In genomic region chr14:75041613-75042012, GRCh38 we compare ENCODE assay signal across 14 cellular contexts. TPM values are rescaled to one million over a fixed set of nuclear protein-coding genes. Genes with fewer than 3 reads are reported as not detected.
DNase-seq lines count a peak whose midpoint lies in the region; ATAC-seq and TF ChIP-seq lines count a peak whose summit lies in the region.
"Had no signal": no experiment of that assay in that cellular context is flagged by ENCODE, and none has a peak within 500 bp of the region (broad histone marks: within the 10 kb centered on the region; RNA-seq: fewer than 3 reads in every experiment).

No MANE protein-coding gene starts in this region.

- no peaks in the 10 kb centered on the region for H4K20me1 ChIP-seq in IMR-90 (ENCODE audit: insufficient read depth, low read length)

- H3K18ac ChIP-seq in IMR-90 (ENCODE audit: low read depth, low read length) = no peak overlapping the region

- no peak overlapping the region for H3K9ac ChIP-seq in IMR-90 (ENCODE audit: low read depth, low read length)
- no peak overlapping the region for H3K9ac ChIP-seq in mucosa of rectum (ENCODE audit: low read depth in 1 of 2, low read length in 2 of 2)

- TF ChIP-seq POLR2A in IMR-90 (IDR thresholded peaks at IDR 0.05; ENCODE audit: low read depth, low read length) (no peak), body of pancreas (IDR thresholded peaks at IDR 0.05) (no peak)

- H2AK9ac ChIP-seq in IMR-90 (replicated peaks; ENCODE audit: low read depth, low read length, poor library complexity) = no peak overlapping the region

- H2BK5ac ChIP-seq in IMR-90 (ENCODE audit: low read depth, low read length, poor library complexity, severe bottlenecking) = peak overlapping the region; percentile 43

- peak overlapping the region; percentile 76; the same call in 1 of the 2 replicates for H3K23ac ChIP-seq in IMR-90 (ENCODE audit: low read depth, low read length)

- no peak overlapping the region for H4K91ac ChIP-seq in IMR-90 (ENCODE audit: insufficient read depth, low read depth, low read length)

- peaks cover 16% of the 10 kb centered on the region for H3K9me1 ChIP-seq in IMR-90 (ENCODE audit: insufficient read depth, low read length)

- H3K14ac ChIP-seq in IMR-90 (replicated peaks; ENCODE audit: low read depth, low read length) = peak overlapping the region; percentile 82

- H2BK20ac ChIP-seq in IMR-90 (ENCODE audit: low read depth, low read length) = no peak overlapping the region

- H3K36me3 ChIP-seq in IMR-90 (ENCODE audit: control insufficient read depth, insufficient read depth, low read length) (peaks cover 3% of the 10 kb centered on the region; the same call in 1 of the 2 replicates), body of pancreas (replicated peaks in 1 of 2; ENCODE audit: insufficient read depth in 1 of 2, low read depth in 2 of 2) (peaks cover 0 to 2% of the 10 kb centered on the region in 2 donors), mucosa of rectum (ENCODE audit: control insufficient read depth in 2 of 2, insufficient read depth in 2 of 2, low read length in 2 of 2) (peaks cover 3 to 11% of the 10 kb centered on the region in 2 donors)
- H3K36me3 ChIP-seq: neutrophil had no signal

- peaks cover 13% of the 10 kb centered on the region for H3K4me1 ChIP-seq in IMR-90 (ENCODE audit: control insufficient read depth, insufficient read depth, low read length)
- H3K4me1 ChIP-seq in body of pancreas = peaks cover 32% of the 10 kb centered on the region
- H3K4me1 ChIP-seq in mucosa of rectum (ENCODE audit: control insufficient read depth in 2 of 2, insufficient read depth in 2 of 2, low read length in 2 of 2) = peaks cover 14 to 24% of the 10 kb centered on the region in 2 donors

- no peak for TF ChIP-seq RAD21 in IMR-90 (IDR thresholded peaks at IDR 0.05; ENCODE audit: low read length)

- WGBS in IMR-90 (ENCODE audit: extremely low coverage in 2 of 2, insufficient read length in 1 of 2), 2 experiments = no CpG with 5 or more reads among the region's 4 CpGs
- WGBS in body of pancreas, 2 donors = 19 to 22% methylated on average over 4 of the region's 4 CpGs

- H3K4ac ChIP-seq in IMR-90 (ENCODE audit: low read depth, low read length) = peak overlapping the region; percentile 53; the same call in 1 of the 2 replicates

- 0 out of 2 replicates have a peak overlapping the region, but pooled peaks have one; percentile 12 for H4K5ac ChIP-seq in IMR-90 (ENCODE audit: low read depth, low read length)

- no peak overlapping the region for H2AFZ ChIP-seq in IMR-90 (replicated peaks; ENCODE audit: low read length, poor library complexity)

- H3K27ac ChIP-seq in IMR-90 (ENCODE audit: insufficient read depth, low read length) (peak overlapping the region; percentile 48; the same call in 1 of the 2 replicates), body of pancreas (peak overlapping the region in 3 of 4 donors; percentile 59 to 74 (median 66)), mucosa of rectum (ENCODE audit: low read depth in 2 of 2, low read length in 2 of 2) (peak overlapping the region; percentile 52 to 69)
- H3K27ac ChIP-seq: neutrophil had no signal

- BruUV-seq in IMR-90 (replicated peaks; lab: Mats Ljungman, UMichigan) = no TSS peak

- intact Hi-C loops in IMR-90 (cut with micrococcal nuclease) (no loop called here), body of pancreas (cut with DNase I) (no loop called here)

- H3K27me3 ChIP-seq in IMR-90 (ENCODE audit: control insufficient read depth, insufficient read depth, low read length) (no peaks in the 10 kb centered on the region), body of pancreas (no peaks in the 10 kb centered on the region), mucosa of rectum (ENCODE audit: control insufficient read depth in 2 of 2, insufficient read depth in 2 of 2, low read length in 2 of 2) (no peaks in the 10 kb centered on the region)
- H3K27me3 ChIP-seq: heart left ventricle had no signal

- ATAC-seq in IMR-90 (ENCODE audit: low read depth) (peak; percentile 60), body of pancreas (peak; percentile 84)
- ATAC-seq: heart left ventricle, left ventricle myocardium superior had no signal

- H3K56ac ChIP-seq in IMR-90 (ENCODE audit: extremely low read depth, insufficient read depth, low read length) = no peak overlapping the region

- TF ChIP-seq CTCF in IMR-90 (conservative IDR thresholded peaks at IDR 0.05; ENCODE audit: low read depth, low read length) (no peak), body of pancreas (IDR thresholded peaks at IDR 0.05) (no peak), GM13976 (IDR thresholded peaks at IDR 0.05; ENCODE audit: borderline replicate concordance, control extremely low read depth, extremely low read depth, insufficient read depth, missing control alignments) (no peak), foreskin fibroblast (IDR thresholded peaks at IDR 0.05; ENCODE audit: low read depth, low read length) (no peak)

- H3K4me2 ChIP-seq in IMR-90 (ENCODE audit: low read depth, low read length) = no peak overlapping the region

- 0 out of 4 replicates have a peak overlapping the region, but pooled peaks of 1 of the 2 experiments have one; percentile 0 for H4K8ac ChIP-seq in IMR-90 (ENCODE audit: low read depth in 2 of 2, low read length in 2 of 2)

- peak overlapping the region; percentile 65; the same call in 1 of the 2 replicates for H2AK5ac ChIP-seq in IMR-90 (ENCODE audit: low read depth, low read length)

- POLR2A ChIA-PET in IMR-90 (lab: Charles Lee; ENCODE audit: unreplicated experiment) = no interaction called here

- no peak overlapping the region for H3K4me3 ChIP-seq in IMR-90 (ENCODE audit: insufficient read depth, low read depth, low read length)
- H3K4me3 ChIP-seq in body of pancreas = no peak overlapping the region
- no peak overlapping the region for H3K4me3 ChIP-seq in mucosa of rectum (ENCODE audit: low read length in 2 of 2)
- no peak overlapping the region for H3K4me3 ChIP-seq in foreskin fibroblast (ENCODE audit: low read depth in 1 of 2, low read length in 2 of 2)
- H3K4me3 ChIP-seq: heart left ventricle, skin epidermis had no signal

- CTCF ChIA-PET in IMR-90 (lab: Yijun Ruan, JAX) = no interaction called here

- H3K9me3 ChIP-seq in IMR-90 (ENCODE audit: control insufficient read depth, insufficient read depth, low read length) (no peaks in the 10 kb centered on the region), body of pancreas (no peaks in the 10 kb centered on the region), mucosa of rectum (ENCODE audit: control insufficient read depth in 2 of 2, low read length in 2 of 2) (no peaks in the 10 kb centered on the region)
- H3K9me3 ChIP-seq: heart left ventricle, neutrophil had no signal

- H2BK15ac ChIP-seq in IMR-90 (ENCODE audit: low read depth, low read length) = no peak overlapping the region

- 0 out of 2 replicates have a peak overlapping the region, but pooled peaks have one; percentile 11 for H2BK120ac ChIP-seq in IMR-90 (ENCODE audit: low read depth, low read length)

- dilution Hi-C loops in IMR-90 (cut with HindIII; ENCODE audit: low sequenced_read_pairs, unreplicated experiment) = no loop called here

- peaks cover 5 to 18% of the 10 kb centered on the region in 2 experiments; a peak in 2 of 4 replicates for H3K79me1 ChIP-seq in IMR-90 (ENCODE audit: low read depth in 1 of 2, low read length in 2 of 2)

- in situ Hi-C loops in IMR-90 (cut with MboI; ENCODE audit: low sequenced_read_pairs) = no loop called here
- in situ Hi-C loops in GM13976 (cut with MboI; ENCODE audit: low sequenced_read_pairs, unreplicated experiment) = no loop called here

- DNase-seq in IMR-90 (no peak), body of pancreas (peak in 3 of 4 donors; percentile 25 to 42 (median 34)), GM13976 (ENCODE audit: low spot score) (no peak), foreskin fibroblast (no peak)
- DNase-seq in stimulated activated naive CD4-positive, alpha-beta T cell treated with Interleukin-2 at 50 U/mL for 16 hours (lab: John Stamatoyannopoulos, UW) = no peak
- DNase-seq: activated CD4-positive, alpha-beta memory T cell treated with anti-CD3 and anti-CD28 coated beads for 36 hours; activated gamma-delta T cell; C1 segment of cervical spinal cord; heart left ventricle; left ventricle myocardium superior; T-helper 17 cell had no signal

TF ChIP-seq in IMR-90, 13 proteins besides CTCF, POLR2A, EP300 and RAD21 (continues in another document):
- TF ChIP-seq CEBPB (IDR thresholded peaks at IDR 0.05; ENCODE audit: low read depth, low read length) (no peak), MXI1 (IDR thresholded peaks at IDR 0.05; ENCODE audit: borderline replicate concordance, low read depth, low read length) (no peak), MAZ (IDR thresholded peaks at IDR 0.05; ENCODE audit: borderline replicate concordance, low read depth, low read length) (no peak), RFX5 (IDR thresholded peaks at IDR 0.05; ENCODE audit: low read depth, low read length) (no peak), CHD1 (IDR thresholded peaks at IDR 0.05; ENCODE audit: low read depth, low read length) (no peak)
- TF ChIP-seq, protein P1, sequence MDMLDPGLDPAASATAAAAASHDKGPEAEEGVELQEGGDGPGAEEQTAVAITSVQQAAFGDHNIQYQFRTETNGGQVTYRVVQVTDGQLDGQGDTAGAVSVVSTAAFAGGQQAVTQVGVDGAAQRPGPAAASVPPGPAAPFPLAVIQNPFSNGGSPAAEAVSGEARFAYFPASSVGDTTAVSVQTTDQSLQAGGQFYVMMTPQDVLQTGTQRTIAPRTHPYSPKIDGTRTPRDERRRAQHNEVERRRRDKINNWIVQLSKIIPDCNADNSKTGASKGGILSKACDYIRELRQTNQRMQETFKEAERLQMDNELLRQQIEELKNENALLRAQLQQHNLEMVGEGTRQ (IDR thresholded peaks at IDR 0.05; ENCODE audit: low read depth, low read length) = no peak

RNA-seq across cellular contexts. Expression of gene MLH3, which starts 9.7 kb away (rescaled TPM):
- total RNA-seq in IMR-90 (2012; rRNA removed) = 14.7 and 16.9 TPM in 2 replicates
- 5.1 and 5.6 TPM in 2 replicates for polyA plus RNA-seq in IMR-90 (2012; rRNA removed)
- 1.5 and 2.0 TPM in 2 replicates for polyA plus RNA-seq in IMR-90 (2012; cell fraction: cytosol; rRNA removed)
- polyA plus RNA-seq in IMR-90 (2012; cell fraction: nucleus; rRNA removed; ENCODE audit: low replicate concordance) = 5.1 and 14.7 TPM in 2 replicates
- total RNA-seq in body of pancreas = 10 to 100 TPM; 18.2 to 23.7 TPM

RNA-seq across cellular contexts. Expression of gene ACYP1, which starts 22.2 kb away (rescaled TPM):
- total RNA-seq in IMR-90 (2012; rRNA removed) (4.1 and 6.9 TPM in 2 replicates), body of pancreas (1 to 10 TPM; 8.3 to 9.9 TPM)
- 17.4 and 24.0 TPM in 2 replicates for polyA plus RNA-seq in IMR-90 (2012; rRNA removed)
- 4.5 and 5.8 TPM in 2 replicates for polyA plus RNA-seq in IMR-90 (2012; cell fraction: cytosol; rRNA removed)
- polyA plus RNA-seq in IMR-90 (2012; cell fraction: nucleus; rRNA removed; ENCODE audit: low replicate concordance) = 1.8 and 13.7 TPM in 2 replicates

RNA-seq across cellular contexts. Expression of gene ZC2HC1C, which starts 27.8 kb away (rescaled TPM):
- total RNA-seq in IMR-90 (2012; rRNA removed) (0.28 and 0.54 TPM in 2 replicates), body of pancreas (1 to 10 TPM; 7.3 to 7.8 TPM)
- 0.15 and 0.36 TPM in 2 replicates for polyA plus RNA-seq in IMR-90 (2012; rRNA removed)
- 0.11 and 0.13 TPM in 2 replicates for polyA plus RNA-seq in IMR-90 (2012; cell fraction: cytosol; rRNA removed)
- polyA plus RNA-seq in IMR-90 (2012; cell fraction: nucleus; rRNA removed; ENCODE audit: low replicate concordance) = 0.09 and 0.34 TPM in 2 replicates

RNA-seq across cellular contexts. Expression of gene EIF2B2, which starts 38.9 kb away (rescaled TPM):
- total RNA-seq in IMR-90 (2012; rRNA removed) = 69.4 and 70.1 TPM in 2 replicates
- polyA plus RNA-seq in IMR-90 (2012; rRNA removed) = 63.6 and 73.9 TPM in 2 replicates
- polyA plus RNA-seq in IMR-90 (2012; cell fraction: cytosol; rRNA removed) = 54.6 and 57.1 TPM in 2 replicates
- polyA plus RNA-seq in IMR-90 (2012; cell fraction: nucleus; rRNA removed; ENCODE audit: low replicate concordance) = 33.1 and 55.7 TPM in 2 replicates
- 10 to 100 TPM; 12.9 to 17.1 TPM for total RNA-seq in body of pancreas

Comparison
In these comparisons a context has a peak if more than half of its experiments do, and no peak if none do; other contexts are left out.
1. DNase-seq: peak in body of pancreas (3 of 4); none in IMR-90 (single experiment), GM13976 (single experiment), foreskin fibroblast (0 of 2) and stimulated activated naive CD4-positive, alpha-beta T cell treated with Interleukin-2 at 50 U/mL for 16 hours (single experiment).
2. Peak in every context shown above with its lines, with median percentiles within 50 percentile points of each other: H3K27ac ChIP-seq.